11 cellular contexts compared by ENCODE assay signal in genomic region chr7:99980448-99980872, GRCh38. TPM values are rescaled to one million over a fixed set of nuclear protein-coding genes. Genes with fewer than 3 reads are reported as not detected.
DNase-seq lines count a peak whose midpoint lies in the region; ATAC-seq, FAIRE-seq and TF ChIP-seq lines count a peak whose summit lies in the region.
"Not testable (repeated sequence)": the region's sequence is repeated elsewhere in the genome, so short reads cannot be mapped to it uniquely, and the experiment has no call there.
"Had no signal": no experiment of that assay in that cellular context is flagged by ENCODE, and none has a peak within 500 bp of the region (broad histone marks: within the 10 kb centered on the region; RNA-seq: fewer than 3 reads in every experiment).

No MANE protein-coding gene starts in this region.

- H3K4me1 ChIP-seq in A549; RWPE2 (ENCODE audit: insufficient read depth, poor library complexity, severe bottlenecking); kidney (ENCODE audit: control insufficient read depth in 1 of 2, insufficient read depth in 1 of 2, low read depth in 1 of 2, low read length in 2 of 2): not testable (repeated sequence)
- peaks cover 20% of the 10 kb centered on the region for H3K4me1 ChIP-seq in Karpas-422 (ENCODE audit: low read length)

- intact Hi-C loops in kidney (cut with DNase I): not testable (repeated sequence)

- not testable (repeated sequence) for H3K4me3 Mint-ChIP-seq in activated T-helper 17 cell treated with anti-CD3 and anti-CD28 coated beads, Interleukin-2, amount 50 U/mL, for 72 hours; osteocyte (ENCODE audit: unreplicated experiment)

- not testable (repeated sequence) for TF ChIP-seq EP300 in A549 (IDR thresholded peaks at IDR 0.05)

- not testable (repeated sequence) for DNase-seq in A549 (ENCODE audit: low read depth in 1 of 2, low spot score in 1 of 2); RWPE2 (ENCODE audit: low spot score); kidney
- DNase-seq in Karpas-422: peak; percentile 60
- DNase-seq in osteocyte (ENCODE audit: extremely low spot score, unreplicated experiment): peak; percentile 74

- not testable (repeated sequence) for H4K20me1 ChIP-seq in Karpas-422 (ENCODE audit: insufficient read depth, low read depth, low read length)

- H3K79me2 ChIP-seq in Karpas-422 (ENCODE audit: low read length): not testable (repeated sequence)

- H2AFZ ChIP-seq in Karpas-422 (ENCODE audit: low read length): not testable (repeated sequence)

- not testable (repeated sequence) for H3K9me2 ChIP-seq in Karpas-422 (replicated peaks; ENCODE audit: insufficient read depth, low read length)

- TF ChIP-seq CTCF in A549 (IDR thresholded peaks at IDR 0.05); RWPE2 (IDR thresholded peaks at IDR 0.05; ENCODE audit: poor library complexity, severe bottlenecking); kidney (IDR thresholded peaks at IDR 0.05; ENCODE audit: borderline replicate concordance, extremely low read depth, insufficient read depth); osteocyte (IDR thresholded peaks at IDR 0.05): not testable (repeated sequence)

- H3K9me3 Mint-ChIP-seq in activated T-helper 17 cell treated with anti-CD3 and anti-CD28 coated beads, Interleukin-2, amount 50 U/mL, for 72 hours; osteocyte (ENCODE audit: unreplicated experiment): not testable (repeated sequence)

- H3K4me3 ChIP-seq in A549; Karpas-422 (ENCODE audit: low read length); RWPE2 (ENCODE audit: severe bottlenecking): not testable (repeated sequence)
- peak overlapping the region; percentile 43 to 67 for H3K4me3 ChIP-seq in kidney (ENCODE audit: low read length in 2 of 2)

- H3K27me3 Mint-ChIP-seq in activated T-helper 17 cell treated with anti-CD3 and anti-CD28 coated beads, Interleukin-2, amount 50 U/mL, for 72 hours: peaks cover 14% of the 10 kb centered on the region
- peaks cover 39% of the 10 kb centered on the region for H3K27me3 Mint-ChIP-seq in osteocyte (ENCODE audit: unreplicated experiment)

- H3K36me3 Mint-ChIP-seq in activated T-helper 17 cell treated with anti-CD3 and anti-CD28 coated beads, Interleukin-2, amount 50 U/mL, for 72 hours (ENCODE audit: low read depth); osteocyte (ENCODE audit: unreplicated experiment): not testable (repeated sequence)

- not testable (repeated sequence) for H3K4me2 ChIP-seq in A549; Karpas-422 (ENCODE audit: low read depth, low read length, poor library complexity, severe bottlenecking)

- not testable (repeated sequence) for TF ChIP-seq POLR2A in A549 (IDR thresholded peaks at IDR 0.05; ENCODE audit: low read length)

- peak; percentile 19 to 33; a peak in 4 of 6 replicates for ATAC-seq in A549
- ATAC-seq in GM18519 (IDR thresholded peaks at IDR 0.05; ENCODE audit: low FRiP score, unreplicated experiment): peak; percentile 58
- peak; percentile 50 for ATAC-seq in GM21786 (IDR thresholded peaks at IDR 0.05; ENCODE audit: unreplicated experiment)
- ATAC-seq in RWPE2 (ENCODE audit: low read depth): 0 out of 3 replicates have a peak, but pooled peaks have one; percentile 34
- ATAC-seq in activated T-helper 17 cell treated with anti-CD3 and anti-CD28 coated beads, Interleukin-2, amount 50 U/mL, for 72 hours (replicated peaks): peak; percentile 65

- not testable (repeated sequence) for H3K4me1 Mint-ChIP-seq in activated T-helper 17 cell treated with anti-CD3 and anti-CD28 coated beads, Interleukin-2, amount 50 U/mL, for 72 hours; osteocyte (ENCODE audit: unreplicated experiment)

- WGBS in A549 (ENCODE audit: missing lambda C conversion rate): 42% methylated on average over 4 of the region's 4 CpGs

- not testable (repeated sequence) for FAIRE-seq in A549 (lab: Jason Lieb, UNC); kidney (lab: Jason Lieb, UNC)

- H3K9ac ChIP-seq in Karpas-422 (ENCODE audit: low read length); kidney (ENCODE audit: low read length in 2 of 2): not testable (repeated sequence)

- H3K9me3 ChIP-seq in A549; Karpas-422 (ENCODE audit: low read length); RWPE2 (ENCODE audit: severe bottlenecking); kidney (ENCODE audit: control insufficient read depth in 1 of 2, low read length in 2 of 2): not testable (repeated sequence)

- CTCF ChIA-PET in A549 (lab: Yijun Ruan, JAX): interaction anchor here (0.8 to 6.9 kb wide), 9 partner anchors 10 to 102 kb away, joined by 3 to 83 read pairs (median 6); partner anchors contain the start of gene GJC3

- not testable (repeated sequence) for H3K36me3 ChIP-seq in Karpas-422 (ENCODE audit: insufficient read depth, low read length); RWPE2 (ENCODE audit: low read depth); kidney (ENCODE audit: control insufficient read depth in 1 of 2, insufficient read depth in 2 of 2, low read length in 2 of 2)

- H3K27me3 ChIP-seq in Karpas-422 (ENCODE audit: low read length); RWPE2 (ENCODE audit: insufficient read depth, poor library complexity, severe bottlenecking): not testable (repeated sequence)

- POLR2A ChIA-PET in A549 (lab: Yijun Ruan, JAX): not testable (repeated sequence)

- not testable (repeated sequence) for TF ChIP-seq RAD21 in A549 (conservative IDR thresholded peaks at IDR 0.05 in 1 of 2, IDR thresholded peaks at IDR 0.05 in 1 of 2)

- H3K27ac Mint-ChIP-seq in activated T-helper 17 cell treated with anti-CD3 and anti-CD28 coated beads, Interleukin-2, amount 50 U/mL, for 72 hours; osteocyte (ENCODE audit: unreplicated experiment): not testable (repeated sequence)

- H3K27ac ChIP-seq in A549; Karpas-422 (ENCODE audit: low read length); RWPE2 (ENCODE audit: poor library complexity, severe bottlenecking): not testable (repeated sequence)
- peak overlapping the region in 1 of 2 donors; percentile 51 for H3K27ac ChIP-seq in kidney (ENCODE audit: low read depth in 2 of 2, low read length in 2 of 2)

RNA-seq across cellular contexts. Expression of gene AZGP1, which starts 4.6 kb away (rescaled TPM):
- 0.13 and 0.48 TPM in 2 replicates for polyA plus RNA-seq in A549 (2011; rRNA removed)
- 0.07 and 0.09 TPM in 2 replicates for polyA plus RNA-seq in A549 (2012; cell fraction: cytosol; rRNA removed)
- polyA plus RNA-seq in A549 (2012; cell fraction: nucleus; rRNA removed): not detected in 2 replicates
- 0.07 TPM in 1 of 3 replicates, not detected in the others for polyA plus RNA-seq in A549 (2017; fragmentation: RNase III; extraction: RNeasy Plus Mini Kit Qiagen cat#74134 plus additional on column Dnase treatment)
- polyA minus RNA-seq in A549 (2011; rRNA and poly(A)+ RNA removed): not detected in 2 replicates
- 1.0 and 2.0 TPM in 2 replicates for total RNA-seq in Karpas-422 (2014; rRNA removed; shearing (Covaris generic); ENCODE audit: low replicate concordance)
- total RNA-seq in activated T-helper 17 cell treated with anti-CD3 and anti-CD28 coated beads, Interleukin-2, amount 50 U/mL, for 72 hours: under 1 TPM; 0.19 to 0.43 TPM
- total RNA-seq in kidney: 10.0 TPM
- 198 TPM for polyA plus RNA-seq in kidney (ENCODE audit: insufficient read depth, low read depth, low replicate concordance)
- not detected in 2 replicates for total RNA-seq in osteocyte
- total RNA-seq: A172, GM23248 had no signal
- polyA plus RNA-seq: CD14-positive monocyte, GM23248 had no signal

RNA-seq across cellular contexts. Expression of gene ZKSCAN1, which starts 34.9 kb away (rescaled TPM):
- 23.9 and 25.7 TPM in 2 replicates for polyA plus RNA-seq in A549 (2011; rRNA removed)
- 5.3 and 5.7 TPM in 2 replicates for polyA plus RNA-seq in A549 (2012; cell fraction: cytosol; rRNA removed)
- 6.7 and 10.9 TPM in 2 replicates for polyA plus RNA-seq in A549 (2012; cell fraction: nucleus; rRNA removed)
- polyA plus RNA-seq in A549 (2017; fragmentation: RNase III; extraction: RNeasy Plus Mini Kit Qiagen cat#74134 plus additional on column Dnase treatment): 11.4 to 11.9 TPM (median 11.4 TPM) in 3 replicates
- polyA minus RNA-seq in A549 (2011; rRNA and poly(A)+ RNA removed): 75.7 and 130 TPM in 2 replicates
- 21.3 and 22.1 TPM in 2 replicates for total RNA-seq in Karpas-422 (2014; rRNA removed; shearing (Covaris generic); ENCODE audit: low replicate concordance)
- 10 to 100 TPM; 42.2 to 74.6 TPM for total RNA-seq in activated T-helper 17 cell treated with anti-CD3 and anti-CD28 coated beads, Interleukin-2, amount 50 U/mL, for 72 hours
- 76.6 TPM for total RNA-seq in kidney
- 7.7 TPM for polyA plus RNA-seq in kidney (ENCODE audit: insufficient read depth, low read depth, low replicate concordance)
- 84.1 and 90.4 TPM in 2 replicates for total RNA-seq in osteocyte

RNA-seq across cellular contexts. Expression of gene GJC3, which starts 51.0 kb away (rescaled TPM):
- polyA plus RNA-seq in A549 (2011; rRNA removed) (0.30 and 0.36 TPM in 2 replicates), A549 (2017; fragmentation: RNase III; extraction: RNeasy Plus Mini Kit Qiagen cat#74134 plus additional on column Dnase treatment) (0.10 to 0.20 TPM in 2 of 3 replicates, not detected in the other), kidney (ENCODE audit: insufficient read depth, low read depth, low replicate concordance) (0.73 TPM)
- 0.09 TPM in 2 replicates for polyA plus RNA-seq in A549 (2012; cell fraction: cytosol; rRNA removed)
- polyA plus RNA-seq in A549 (2012; cell fraction: nucleus; rRNA removed): 0.10 TPM in 1 of 2 replicates, not detected in the other
- 0.21 TPM in 1 of 2 replicates, not detected in the other for polyA minus RNA-seq in A549 (2011; rRNA and poly(A)+ RNA removed)
- total RNA-seq in Karpas-422 (2014; rRNA removed; shearing (Covaris generic); ENCODE audit: low replicate concordance): 0.47 TPM in 1 of 2 replicates, not detected in the other
- not detected for total RNA-seq in activated T-helper 17 cell treated with anti-CD3 and anti-CD28 coated beads, Interleukin-2, amount 50 U/mL, for 72 hours
- total RNA-seq in kidney (not detected), osteocyte (not detected in 2 replicates)
- total RNA-seq: A172, GM23248 had no signal
- polyA plus RNA-seq: CD14-positive monocyte, GM23248 had no signal
